ENCODE assay signal across 21 cellular contexts in genomic region chr22:20024225-20025087, GRCh38. TPM values are rescaled to one million over a fixed set of nuclear protein-coding genes. Genes with fewer than 3 reads are reported as not detected.
DNase-seq lines count a peak whose midpoint lies in the region; ATAC-seq and TF ChIP-seq lines count a peak whose summit lies in the region.
"Had no signal": no experiment of that assay in that cellular context is flagged by ENCODE, and none has a peak within 500 bp of the region (broad histone marks: within the 10 kb centered on the region; RNA-seq: fewer than 3 reads in every experiment).

No MANE protein-coding gene starts in this region.

- no peak overlapping the region for H3K4me2 ChIP-seq in OCI-LY7 (ENCODE audit: low read length)
- H3K4me2 ChIP-seq: A549 had no signal

- no peak overlapping the region for H3K27ac ChIP-seq in OCI-LY7 (ENCODE audit: low read depth, low read length, poor library complexity, severe bottlenecking)
- H3K27ac ChIP-seq: A549, epithelial cell of prostate, SK-N-MC had no signal

- intact Hi-C loops in OCI-LY7 (cut with micrococcal nuclease; ENCODE audit: unreplicated experiment), result no loop called here
- intact Hi-C loops in left cardiac atrium (cut with DNase I), result no loop called here
- intact Hi-C loops in posterior vena cava (cut with DNase I), result no loop called here

- TF ChIP-seq CTCF in BE2C (IDR thresholded peaks at IDR 0.05; ENCODE audit: low read depth, low read length) (no peak), OCI-LY7 (conservative IDR thresholded peaks at IDR 0.05; ENCODE audit: low read length) (no peak)

- H3K36me3 ChIP-seq in BE2C (no peaks in the 10 kb centered on the region), OCI-LY7 (ENCODE audit: insufficient read depth, low read length) (no peaks in the 10 kb centered on the region)

- H3K4me1 ChIP-seq in BE2C, result peaks cover 8% of the 10 kb centered on the region
- H3K4me1 ChIP-seq in OCI-LY7 (ENCODE audit: insufficient read depth, low read length, poor library complexity, severe bottlenecking), result peaks cover 20% of the 10 kb centered on the region

- no peaks in the 10 kb centered on the region for H3K79me2 ChIP-seq in OCI-LY7 (ENCODE audit: insufficient read depth, low read depth, low read length)

- H3K4me3 ChIP-seq in BE2C (ENCODE audit: low read depth, low read length) (no peak overlapping the region), OCI-LY7 (ENCODE audit: low read depth, low read length, poor library complexity, severe bottlenecking) (no peak overlapping the region)
- H3K4me3 ChIP-seq: A549, SK-N-MC had no signal

- ATAC-seq in left cardiac atrium (no peak), HG03025 (IDR thresholded peaks at IDR 0.05; ENCODE audit: low FRiP score, unreplicated experiment) (no peak), GM21619 (IDR thresholded peaks at IDR 0.05; ENCODE audit: unreplicated experiment) (no peak)
- ATAC-seq: A549; activated CD8-positive, alpha-beta T cell treated with anti-CD3 and anti-CD28 coated beads for 36 hours; naive thymus-derived CD8-positive, alpha-beta T cell had no signal

- no peaks in the 10 kb centered on the region for H3K9me3 ChIP-seq in BE2C
- H3K9me3 ChIP-seq in OCI-LY7 (ENCODE audit: low read length), result no peaks in the 10 kb centered on the region
- H3K9me3 ChIP-seq: A549 had no signal

- H3K27me3 ChIP-seq in BE2C, result no peaks in the 10 kb centered on the region

- H2AFZ ChIP-seq in OCI-LY7 (ENCODE audit: low read length), result no peak overlapping the region

- TSS peak; percentile 44 for BruUV-seq in OCI-LY7 (replicated peaks; lab: Mats Ljungman, UMichigan)

- POLR2A ChIA-PET in OCI-LY7 (lab: Charles Lee), result no interaction called here

- CTCF ChIA-PET in OCI-LY7 (lab: Charles Lee; ENCODE audit: unreplicated experiment), result no interaction called here

- H4K20me1 ChIP-seq in OCI-LY7 (ENCODE audit: insufficient read depth, low read length), result no peaks in the 10 kb centered on the region

- peak; percentile 59 for DNase-seq in BE2C
- DNase-seq in OCI-LY7 (ENCODE audit: low spot score), result no peak
- DNase-seq in left cardiac atrium, result peak; percentile 56
- DNase-seq in posterior vena cava (ENCODE audit: low spot score), result peak; percentile 72
- DNase-seq in NK-92 treated with Interleukin-12 subunit alpha and Interleukin-12 subunit beta, amount 100 ng/mL, for 24 hours (lab: John Stamatoyannopoulos, UW), result no peak
- no peak for DNase-seq in HPDE6-E6E7 (ENCODE audit: extremely low spot score)
- DNase-seq: activated CD4-positive, CD25-positive, alpha-beta regulatory T cell; activated CD8-positive, alpha-beta T cell treated with anti-CD3 and anti-CD28 coated beads for 36 hours; activated naive CD4-positive, alpha-beta T cell treated with anti-CD3 and anti-CD28 coated beads for 36 hours; caudate nucleus; foreskin fibroblast; NCI-H1436 treated with DMSO at 0.1 percent for 48 hours; NCI-H748 treated with DMSO at 0.1 percent for 48 hours; stimulated activated CD4-positive, alpha-beta T cell treated with anti-CD3 and anti-CD28 coated beads, Interleukin-12 subunit alpha, Interleukin-12 subunit beta, amount 100 ng/mL, for 4 hours; T-helper 9 cell had no signal

- no peaks in the 10 kb centered on the region for H3K9me2 ChIP-seq in OCI-LY7 (ENCODE audit: insufficient read depth, low read length)

RNA-seq across cellular contexts. Expression of gene TANGO2, which starts 3.5 kb away (rescaled TPM):
- polyA plus RNA-seq in BE2C (2012; ENCODE audit: insufficient read depth, insufficient read length, low read depth), result 8.0 TPM
- total RNA-seq in OCI-LY7 (2014; rRNA removed; shearing (Covaris generic)), result 12.3 and 18.3 TPM in 2 replicates
- total RNA-seq in OCI-LY7 (2022) (23.3 and 25.0 TPM in 2 replicates), left cardiac atrium (10 to 100 TPM; 55.0 to 80.0 TPM), posterior vena cava (10 to 100 TPM; 28.4 to 31.1 TPM)

RNA-seq across cellular contexts. Expression of gene ARVCF, which starts 7.8 kb away (rescaled TPM):
- 335 TPM for polyA plus RNA-seq in BE2C (2012; ENCODE audit: insufficient read depth, insufficient read length, low read depth)
- 1.8 and 2.9 TPM in 2 replicates for total RNA-seq in OCI-LY7 (2014; rRNA removed; shearing (Covaris generic))
- total RNA-seq in OCI-LY7 (2022) (3.8 and 3.9 TPM in 2 replicates), left cardiac atrium (10 to 100 TPM; 12.5 to 13.4 TPM), posterior vena cava (10 to 100 TPM; 20.1 to 21.3 TPM)

RNA-seq across cellular contexts. Expression of gene DGCR8, which starts 55.6 kb away (rescaled TPM):
- 59.5 TPM for polyA plus RNA-seq in BE2C (2012; ENCODE audit: insufficient read depth, insufficient read length, low read depth)
- total RNA-seq in OCI-LY7 (2014; rRNA removed; shearing (Covaris generic)), result 49.5 and 53.4 TPM in 2 replicates
- total RNA-seq in OCI-LY7 (2022) (68.2 and 75.6 TPM in 2 replicates), left cardiac atrium (10 to 100 TPM; 13.3 to 19.9 TPM), posterior vena cava (10 to 100 TPM; 24.3 to 25.2 TPM)

Comparison
In these comparisons a context has a peak if more than half of its experiments do, and no peak if none do; other contexts are left out.
1. DNase-seq: peak in BE2C (single experiment), left cardiac atrium (single experiment) and posterior vena cava (single experiment); none in OCI-LY7 (single experiment), NK-92 treated with Interleukin-12 subunit alpha and Interleukin-12 subunit beta, amount 100 ng/mL, for 24 hours (single experiment) and HPDE6-E6E7 (single experiment).